In genomic region chr19:50932018-50932689, GRCh38 we compare ENCODE assay signal across 17 cellular contexts. TPM values are rescaled to one million over a fixed set of nuclear protein-coding genes. Genes with fewer than 3 reads are reported as not detected.
"Had no signal": no experiment of that assay in that cellular context is flagged by ENCODE, and none has a peak within 500 bp of the region (broad histone marks: within the 10 kb centered on the region; RNA-seq: fewer than 3 reads in every experiment).

No MANE protein-coding gene starts in this region.

- H3K27ac Mint-ChIP-seq: activated naive CD4-positive, alpha-beta T cell treated with anti-CD3 and anti-CD28 coated beads, Interleukin-2, amount 50 U/mL, for 24 hours; memory B cell; nephron; T-helper 2 cell treated with Interferon-gamma antibody and Interleukin-4, amounts not matched to agents 5 μg/mL and 100 μg/mL, for 36 hours had no signal

- H3K36me3 ChIP-seq: tibial artery had no signal

- H3K4me3 Mint-ChIP-seq: activated naive CD4-positive, alpha-beta T cell treated with anti-CD3 and anti-CD28 coated beads, Interleukin-2, amount 50 U/mL, for 24 hours; memory B cell; nephron; T-helper 2 cell treated with Interferon-gamma antibody and Interleukin-4, amounts not matched to agents 5 μg/mL and 100 μg/mL, for 36 hours had no signal

- H3K4me1 Mint-ChIP-seq: activated naive CD4-positive, alpha-beta T cell treated with anti-CD3 and anti-CD28 coated beads, Interleukin-2, amount 50 U/mL, for 24 hours; nephron had no signal

- H3K9me3 ChIP-seq: body of pancreas, tibial artery had no signal

- H3K36me3 Mint-ChIP-seq: activated naive CD4-positive, alpha-beta T cell treated with anti-CD3 and anti-CD28 coated beads, Interleukin-2, amount 50 U/mL, for 24 hours; memory B cell had no signal

- H3K4me3 ChIP-seq: body of pancreas, tibial artery had no signal

- DNase-seq: activated CD4-positive, alpha-beta T cell treated with anti-CD3 and anti-CD28 coated beads, Interleukin-2, amount 50 U/mL, for 1 hour; activated T-cell treated with anti-CD3 and anti-CD28 coated beads for 4 hours; amniotic stem cell; body of pancreas; effector memory CD4-positive, alpha-beta T cell; glutamatergic neuron; left colon; stimulated activated CD4-positive, alpha-beta T cell treated with anti-CD3 and anti-CD28 coated beads, Interleukin-15, amount 100 ng/mL, for 24 hours; stimulated activated CD4-positive, alpha-beta T cell treated with anti-CD3 and anti-CD28 coated beads, Interleukin-4, amount 100 ng/mL, for 4 hours; tibial artery had no signal

- H3K9me3 Mint-ChIP-seq: activated naive CD4-positive, alpha-beta T cell treated with anti-CD3 and anti-CD28 coated beads, Interleukin-2, amount 50 U/mL, for 24 hours; memory B cell; nephron; T-helper 2 cell treated with Interferon-gamma antibody and Interleukin-4, amounts not matched to agents 5 μg/mL and 100 μg/mL, for 36 hours had no signal

- H3K27ac ChIP-seq: body of pancreas, tibial artery had no signal

- ATAC-seq: body of pancreas, left colon had no signal

RNA-seq across cellular contexts. Expression of gene KLK5, which starts 20.7 kb away (rescaled TPM):
- total RNA-seq: activated CD8-positive, alpha-beta memory T cell treated with anti-CD3 and anti-CD28 coated beads for 36 hours; body of pancreas; left colon; osteocyte had no signal

RNA-seq across cellular contexts. Expression of gene KLK4, which starts 21.0 kb away (rescaled TPM):
- total RNA-seq: activated CD8-positive, alpha-beta memory T cell treated with anti-CD3 and anti-CD28 coated beads for 36 hours; body of pancreas; epithelial cell of proximal tubule; osteocyte had no signal

RNA-seq across cellular contexts. Expression of gene KLK6, which starts 37.2 kb away (rescaled TPM):
- total RNA-seq: activated CD8-positive, alpha-beta memory T cell treated with anti-CD3 and anti-CD28 coated beads for 36 hours; body of pancreas; left colon; osteocyte had no signal

RNA-seq across cellular contexts. Expression of gene KLK7, which starts 51.6 kb away (rescaled TPM):
- total RNA-seq: activated CD8-positive, alpha-beta memory T cell treated with anti-CD3 and anti-CD28 coated beads for 36 hours; left colon; osteocyte had no signal

RNA-seq across cellular contexts. Expression of gene KLK2, which starts 58.9 kb away (rescaled TPM):
- total RNA-seq: activated CD8-positive, alpha-beta memory T cell treated with anti-CD3 and anti-CD28 coated beads for 36 hours; body of pancreas; epithelial cell of proximal tubule; osteocyte had no signal
